Comparison of ENCODE assay signal across 9 cellular contexts in genomic region chr10:133335238-133336122, GRCh38. TPM values are rescaled to one million over a fixed set of nuclear protein-coding genes. Genes with fewer than 3 reads are reported as not detected.
DNase-seq lines count a peak whose midpoint lies in the region; ATAC-seq and TF ChIP-seq lines count a peak whose summit lies in the region.
"Had no signal": no experiment of that assay in that cellular context is flagged by ENCODE, and none has a peak within 500 bp of the region (broad histone marks: within the 10 kb centered on the region; RNA-seq: fewer than 3 reads in every experiment).

No MANE protein-coding gene starts in this region.

- peak overlapping the region; percentile 27 for H3K4me2 ChIP-seq in trophoblast cell (ENCODE audit: low read length)

- no peak overlapping the region for H2BK120ac ChIP-seq in trophoblast cell (ENCODE audit: insufficient read depth, low read length, poor library complexity)

- no peaks in the 10 kb centered on the region for H3K79me2 ChIP-seq in trophoblast cell (ENCODE audit: control insufficient read depth, insufficient read depth, low read length, poor library complexity)

- no peak for TF ChIP-seq CTCF in Caco-2 (IDR thresholded peaks at IDR 0.05; ENCODE audit: insufficient read depth in 1 of 2, low read depth in 1 of 2, low read length in 1 of 2, severe bottlenecking in 1 of 2, unreplicated experiment in 1 of 2)
- TF ChIP-seq CTCF in RWPE2 (IDR thresholded peaks at IDR 0.05; ENCODE audit: poor library complexity, severe bottlenecking): no peak
- TF ChIP-seq CTCF in glutamatergic neuron (IDR thresholded peaks at IDR 0.05; ENCODE audit: partially characterized antibody, unreplicated experiment): no peak
- TF ChIP-seq CTCF in tibial artery (IDR thresholded peaks at IDR 0.05): no peak

- no peak overlapping the region for H3K4ac ChIP-seq in trophoblast cell (ENCODE audit: low read depth, low read length)

- BruUV-seq in Caco-2 (replicated peaks; lab: Mats Ljungman, UMichigan): no TSS peak

- H3K4me3 Mint-ChIP-seq in Caco-2 (ENCODE audit: unreplicated experiment): peak overlapping the region; percentile 64
- no peak overlapping the region for H3K4me3 Mint-ChIP-seq in glutamatergic neuron (ENCODE audit: unreplicated experiment)

- no peak overlapping the region for H3K27ac ChIP-seq in RWPE2 (ENCODE audit: poor library complexity, severe bottlenecking)
- H3K27ac ChIP-seq in trophoblast cell (ENCODE audit: low read depth, low read length): no peak overlapping the region
- H3K27ac ChIP-seq in tibial artery: no peak overlapping the region

- DNase-seq in Caco-2: no peak
- DNase-seq in RWPE2 (ENCODE audit: low spot score): no peak
- DNase-seq in activated naive CD4-positive, alpha-beta T cell treated with anti-CD3 and anti-CD28 coated beads, Interleukin-2, amount 50 U/mL, for 72 hours (ENCODE audit: low spot score in 2 of 2): peak in 1 of 2 donors; percentile 63
- DNase-seq in glutamatergic neuron: peak; percentile 78
- peak in 1 of 2 donors; percentile 51 for DNase-seq in trophoblast cell
- no peak for DNase-seq in tibial artery

- H3K27me3 ChIP-seq in Caco-2 (replicated peaks; ENCODE audit: control insufficient read depth, insufficient read depth, low read length): peaks cover 7% of the 10 kb centered on the region
- peaks cover 57% of the 10 kb centered on the region for H3K27me3 ChIP-seq in RWPE2 (ENCODE audit: insufficient read depth, poor library complexity, severe bottlenecking)
- H3K27me3 ChIP-seq in trophoblast cell (ENCODE audit: insufficient read depth, low read length): peaks cover 45% of the 10 kb centered on the region
- H3K27me3 ChIP-seq in tibial artery: peaks cover 13 to 88% of the 10 kb centered on the region in 2 donors

- intact Hi-C loops in Caco-2 (cut with micrococcal nuclease; ENCODE audit: unreplicated experiment) (no loop called here), tibial artery (cut with DNase I; ENCODE audit: low total_unique reads) (no loop called here)

- no peak overlapping the region for H2BK5ac ChIP-seq in trophoblast cell (ENCODE audit: low read depth, low read length, poor library complexity)

- H3K9ac ChIP-seq in trophoblast cell (ENCODE audit: low read length): no peak overlapping the region

- H3K4me1 ChIP-seq in Caco-2 (peaks cover 22% of the 10 kb centered on the region), RWPE2 (ENCODE audit: insufficient read depth, poor library complexity, severe bottlenecking) (no peaks in the 10 kb centered on the region), trophoblast cell (ENCODE audit: control insufficient read depth in 1 of 2, insufficient read depth in 2 of 2, low read length in 2 of 2) (peaks cover 0 to 3% of the 10 kb centered on the region in 2 experiments), tibial artery (peaks cover 0 to 25% (median 23%) of the 10 kb centered on the region in 4 donors)

- peaks cover 27% of the 10 kb centered on the region for H3K27me3 Mint-ChIP-seq in Caco-2 (ENCODE audit: insufficient read depth, unreplicated experiment)
- peaks cover 17% of the 10 kb centered on the region for H3K27me3 Mint-ChIP-seq in glutamatergic neuron (ENCODE audit: unreplicated experiment)

- H4K12ac ChIP-seq in trophoblast cell (ENCODE audit: low read depth, low read length): no peak overlapping the region

- ATAC-seq in RWPE2 (ENCODE audit: low read depth) (peak; percentile 42), HG03378 (IDR thresholded peaks at IDR 0.05; ENCODE audit: unreplicated experiment) (no peak), HG03571 (IDR thresholded peaks at IDR 0.05; ENCODE audit: unreplicated experiment) (no peak)
- peak; percentile 36 to 59 for ATAC-seq in activated naive CD4-positive, alpha-beta T cell treated with anti-CD3 and anti-CD28 coated beads, Interleukin-2, amount 50 U/mL, for 72 hours
- ATAC-seq: HCT116 had no signal

- no CpG with 5 or more reads among the region's 76 CpGs for WGBS in trophoblast cell (ENCODE audit: extremely low coverage, insufficient coverage, insufficient read length)

- H3K9me3 ChIP-seq in Caco-2: peaks cover 29% of the 10 kb centered on the region
- H3K9me3 ChIP-seq in RWPE2 (ENCODE audit: severe bottlenecking): no peaks in the 10 kb centered on the region
- H3K9me3 ChIP-seq in trophoblast cell (ENCODE audit: insufficient read depth, low read depth, low read length): peaks cover 42% of the 10 kb centered on the region
- H3K9me3 ChIP-seq in tibial artery: no peaks in the 10 kb centered on the region

- CTCF ChIA-PET in Caco-2 (lab: Charles Lee): interaction anchor here (0.9 kb wide), 1 partner anchor 12 kb away, joined by 8 read pairs; no protein-coding TSS in a partner anchor

- H3K9me3 Mint-ChIP-seq in Caco-2 (ENCODE audit: unreplicated experiment): no peaks in the 10 kb centered on the region
- no peaks in the 10 kb centered on the region for H3K9me3 Mint-ChIP-seq in activated naive CD4-positive, alpha-beta T cell treated with anti-CD3 and anti-CD28 coated beads, Interleukin-2, amount 50 U/mL, for 72 hours
- peaks cover 3% of the 10 kb centered on the region for H3K9me3 Mint-ChIP-seq in glutamatergic neuron (ENCODE audit: unreplicated experiment)

- POLR2A ChIA-PET in Caco-2 (lab: Charles Lee): interaction anchor here (0.9 kb wide), 1 partner anchor 22 kb away, joined by 3 read pairs; the partner anchor contains the start of gene FUOM

- H4K8ac ChIP-seq in trophoblast cell (ENCODE audit: low read depth, low read length): no peak overlapping the region

- H3K36me3 ChIP-seq in Caco-2 (ENCODE audit: control insufficient read depth, insufficient read depth, low read length) (no peaks in the 10 kb centered on the region), RWPE2 (ENCODE audit: low read depth) (no peaks in the 10 kb centered on the region), trophoblast cell (ENCODE audit: control insufficient read depth in 1 of 2, insufficient read depth in 2 of 2, low read length in 2 of 2) (no peaks in the 10 kb centered on the region), tibial artery (no peaks in the 10 kb centered on the region)

- H3K4me1 Mint-ChIP-seq in Caco-2 (ENCODE audit: low read depth, unreplicated experiment) (no peaks in the 10 kb centered on the region), glutamatergic neuron (ENCODE audit: low read depth, unreplicated experiment) (no peaks in the 10 kb centered on the region)

- H3K4me3 ChIP-seq in Caco-2 (ENCODE audit: low read depth, low read length) (peak overlapping the region; percentile 31), RWPE2 (ENCODE audit: severe bottlenecking) (peak overlapping the region; percentile 26), trophoblast cell (ENCODE audit: low read depth, low read length) (no peak overlapping the region), tibial artery (peak overlapping the region; percentile 23 to 42)

- H3K14ac ChIP-seq in trophoblast cell (ENCODE audit: low read length): no peak overlapping the region

- H2AK5ac ChIP-seq in trophoblast cell (ENCODE audit: low read length): no peak overlapping the region

- no peak overlapping the region for H3K18ac ChIP-seq in trophoblast cell (ENCODE audit: low read length)

- no peak overlapping the region for H3K23ac ChIP-seq in trophoblast cell (ENCODE audit: low read length)

- no peak overlapping the region for H4K91ac ChIP-seq in trophoblast cell (ENCODE audit: low read depth, low read length)

- H2AFZ ChIP-seq in trophoblast cell (ENCODE audit: insufficient read depth, low read length, poor library complexity): no peak overlapping the region

- H3K79me1 ChIP-seq in trophoblast cell (ENCODE audit: low read length): no peaks in the 10 kb centered on the region

- H3K27ac Mint-ChIP-seq in Caco-2 (ENCODE audit: unreplicated experiment) (no peak overlapping the region), glutamatergic neuron (ENCODE audit: unreplicated experiment) (no peak overlapping the region)
- no peak overlapping the region for H3K27ac Mint-ChIP-seq in activated naive CD4-positive, alpha-beta T cell treated with anti-CD3 and anti-CD28 coated beads, Interleukin-2, amount 50 U/mL, for 72 hours

- no peak overlapping the region for H2BK12ac ChIP-seq in trophoblast cell (ENCODE audit: low read length)

- H3K36me3 Mint-ChIP-seq in Caco-2 (ENCODE audit: insufficient read depth, unreplicated experiment): peaks cover 6% of the 10 kb centered on the region
- H3K36me3 Mint-ChIP-seq in activated naive CD4-positive, alpha-beta T cell treated with anti-CD3 and anti-CD28 coated beads, Interleukin-2, amount 50 U/mL, for 72 hours: no peaks in the 10 kb centered on the region
- peaks cover 15% of the 10 kb centered on the region for H3K36me3 Mint-ChIP-seq in glutamatergic neuron (ENCODE audit: unreplicated experiment)

RNA-seq across cellular contexts. Expression of gene CALY, which starts 1.2 kb away (rescaled TPM):
- total RNA-seq in Caco-2 (2022): not detected in 2 replicates
- total RNA-seq in activated naive CD4-positive, alpha-beta T cell treated with anti-CD3 and anti-CD28 coated beads, Interleukin-2, amount 50 U/mL, for 72 hours: not detected
- 19.8 TPM for total RNA-seq in glutamatergic neuron (ENCODE audit: unreplicated experiment)
- polyA plus RNA-seq in trophoblast cell (2013): 0.11 and 0.19 TPM in 2 replicates

RNA-seq across cellular contexts. Expression of gene PRAP1, which starts 11.7 kb away (rescaled TPM):
- total RNA-seq in Caco-2 (2022): 0.34 TPM in 1 of 2 replicates, not detected in the other
- total RNA-seq in activated naive CD4-positive, alpha-beta T cell treated with anti-CD3 and anti-CD28 coated beads, Interleukin-2, amount 50 U/mL, for 72 hours: not detected
- not detected for total RNA-seq in glutamatergic neuron (ENCODE audit: unreplicated experiment)
- polyA plus RNA-seq in trophoblast cell (2013): 0.21 TPM in 2 replicates

RNA-seq across cellular contexts. Expression of gene FUOM, which starts 22.3 kb away (rescaled TPM):
- total RNA-seq in Caco-2 (2022): 108 and 119 TPM in 2 replicates
- total RNA-seq in activated naive CD4-positive, alpha-beta T cell treated with anti-CD3 and anti-CD28 coated beads, Interleukin-2, amount 50 U/mL, for 72 hours: 10 to 100 TPM; 24.1 to 24.2 TPM
- total RNA-seq in glutamatergic neuron (ENCODE audit: unreplicated experiment): 13.0 TPM
- 18.2 and 20.6 TPM in 2 replicates for polyA plus RNA-seq in trophoblast cell (2013)

RNA-seq across cellular contexts. Expression of gene ZNF511, which starts 26.8 kb away (rescaled TPM):
- total RNA-seq in Caco-2 (2022) (98.5 and 112 TPM in 2 replicates), glutamatergic neuron (ENCODE audit: unreplicated experiment) (24.6 TPM)
- 10 to 100 TPM; 43.4 to 55.6 TPM for total RNA-seq in activated naive CD4-positive, alpha-beta T cell treated with anti-CD3 and anti-CD28 coated beads, Interleukin-2, amount 50 U/mL, for 72 hours
- polyA plus RNA-seq in trophoblast cell (2013): 16.2 and 17.1 TPM in 2 replicates

RNA-seq across cellular contexts. Expression of gene TUBGCP2, which starts 26.8 kb away (rescaled TPM):
- total RNA-seq in Caco-2 (2022): 92.2 and 93.3 TPM in 2 replicates
- 10 to 100 TPM; 47.9 to 53.3 TPM for total RNA-seq in activated naive CD4-positive, alpha-beta T cell treated with anti-CD3 and anti-CD28 coated beads, Interleukin-2, amount 50 U/mL, for 72 hours
- total RNA-seq in glutamatergic neuron (ENCODE audit: unreplicated experiment): 61.4 TPM
- 32.7 and 32.8 TPM in 2 replicates for polyA plus RNA-seq in trophoblast cell (2013)

Comparison
In these comparisons a context has a peak if more than half of its experiments do, and no peak if none do; other contexts are left out.
1. ATAC-seq: peak in RWPE2 (single experiment) and activated naive CD4-positive, alpha-beta T cell treated with anti-CD3 and anti-CD28 coated beads, Interleukin-2, amount 50 U/mL, for 72 hours (2 of 2); none in HG03378 (single experiment) and HG03571 (single experiment).
2. RNA of gene CALY, which starts 1.2 kb away (total RNA-seq): 19.8 TPM in glutamatergic neuron (single experiment); not detected in activated naive CD4-positive, alpha-beta T cell treated with anti-CD3 and anti-CD28 coated beads, Interleukin-2, amount 50 U/mL, for 72 hours and not detected in Caco-2; every median in the first group is over 10 times any median in the second.